ENCODE assay signal across 1 cellular context in genomic region chr21:17492415-17493168, GRCh38.
TF ChIP-seq lines count a peak whose summit lies in the region.

No MANE protein-coding gene starts in this region.

TF ChIP-seq in IMR-90, 13 proteins besides CTCF, POLR2A, EP300 and RAD21:
- TF ChIP-seq USF2 (IDR thresholded peaks at IDR 0.05; ENCODE audit: low read depth, low read length) (no peak), NFE2L2 (IDR thresholded peaks at IDR 0.05; ENCODE audit: low read depth, low read length) (no peak), ELK1 (IDR thresholded peaks at IDR 0.05; ENCODE audit: borderline replicate concordance, low read depth, low read length) (no peak), BHLHE40 (IDR thresholded peaks at IDR 0.05; ENCODE audit: low read depth, low read length) (no peak), MAFK (IDR thresholded peaks at IDR 0.05; ENCODE audit: low read depth, low read length) (no peak)
